In the genomic region with DNA sequence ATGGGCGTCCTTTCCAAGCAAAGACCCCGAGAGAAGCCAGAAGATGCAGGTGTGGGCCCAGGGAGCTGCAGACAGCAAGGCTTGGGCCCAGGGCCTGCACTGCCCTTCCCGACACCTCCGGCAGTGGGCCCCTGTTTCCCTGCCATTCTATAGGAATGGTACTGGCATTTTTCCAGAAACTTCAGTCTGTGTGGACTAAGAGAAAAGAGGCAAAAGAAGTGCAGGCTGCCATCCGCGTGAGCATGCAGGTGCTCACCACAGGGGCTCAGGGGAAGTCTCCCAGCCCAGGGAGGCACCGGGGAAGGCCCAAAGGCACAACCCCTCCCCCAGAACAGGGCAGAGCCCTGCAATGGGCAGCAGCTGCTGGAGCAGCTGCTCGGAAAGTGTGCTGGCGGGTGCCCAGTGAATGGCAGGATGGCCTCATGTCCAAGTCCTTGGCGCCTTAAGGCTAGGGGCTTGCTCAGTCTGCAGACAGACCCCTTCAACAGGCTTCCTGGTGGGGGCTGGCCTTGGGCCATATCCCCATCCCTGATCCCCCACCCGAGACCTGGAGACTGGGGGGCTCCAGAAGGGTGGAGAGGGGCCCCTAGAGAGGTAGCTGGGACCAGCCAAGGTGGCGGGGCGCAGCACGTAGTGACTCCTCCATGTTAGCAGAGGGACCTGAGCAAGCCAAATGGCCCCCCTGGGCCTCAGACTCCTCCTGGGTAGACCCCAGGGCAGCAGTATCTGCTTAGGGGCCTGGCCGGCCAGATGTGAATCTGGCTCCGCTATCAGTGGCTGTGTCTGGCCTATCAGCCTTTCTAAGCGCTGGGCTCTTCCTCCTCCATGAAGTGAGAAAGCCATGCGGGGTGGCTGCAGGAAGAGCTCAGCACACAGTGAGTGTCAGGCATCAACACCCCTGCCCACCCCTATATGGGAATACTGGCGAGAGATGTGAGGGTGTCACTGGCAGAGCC, we compare ENCODE assay signal across 13 cellular contexts. TPM values are rescaled to one million over a fixed set of nuclear protein-coding genes. Genes with fewer than 3 reads are reported as not detected.
DNase-seq lines count a peak whose midpoint lies in the region; ATAC-seq and TF ChIP-seq lines count a peak whose summit lies in the region.
"Had no signal": no experiment of that assay in that cellular context is flagged by ENCODE, and none has a peak within 500 bp of the region (broad histone marks: within the 10 kb centered on the region; RNA-seq: fewer than 3 reads in every experiment).

No MANE protein-coding gene starts in this region.

- no peaks in the 10 kb centered on the region for H4K20me1 ChIP-seq in PC-3 (ENCODE audit: low read length)

- H3K4me3 ChIP-seq in PC-3 (ENCODE audit: low read length) (no peak overlapping the region), neuronal stem cell (ENCODE audit: low read length in 2 of 2) (no peak overlapping the region)
- H3K4me3 ChIP-seq in CD8-positive, alpha-beta T cell (ENCODE audit: low read depth, low read length) = no peak overlapping the region
- H3K4me3 ChIP-seq: MG63, thyroid gland had no signal

- BruUV-seq in PC-3 (replicated peaks; lab: Mats Ljungman, UMichigan) = no TSS peak

- CTCF ChIA-PET in PC-3 (lab: Charles Lee) = interaction anchor here (0.5 to 1.0 kb wide), 6 partner anchors 49 to 153 kb away, joined by 3 to 7 read pairs (median 4); partner anchors contain the start of gene FHOD1
- CTCF ChIA-PET in CD8-positive, alpha-beta T cell (lab: Charles Lee) = interaction anchor here (0.6 to 1.6 kb wide), 9 partner anchors 12 to 147 kb away, joined by 3 to 8 read pairs (median 3); partner anchors contain the start of genes KCTD19 and LRRC36

- H3K18ac ChIP-seq in neuronal stem cell (ENCODE audit: low read length) = peak overlapping the region; percentile 85

- H3K9me3 ChIP-seq in PC-3 (ENCODE audit: low read length) (no peaks in the 10 kb centered on the region), neuronal stem cell (replicated peaks in 1 of 2; ENCODE audit: control insufficient read depth in 2 of 2, insufficient read depth in 1 of 2, low read depth in 1 of 2, low read length in 2 of 2) (no peaks in the 10 kb centered on the region)
- no peaks in the 10 kb centered on the region for H3K9me3 ChIP-seq in CD8-positive, alpha-beta T cell (ENCODE audit: low read length)
- H3K9me3 ChIP-seq: gastroesophageal sphincter, MG63, neutrophil, thyroid gland had no signal

- DNase-seq in DMS53 treated with DMSO at 0.1 percent for 48 hours (lab: John Stamatoyannopoulos, UW; ENCODE audit: unreplicated experiment) = peak; percentile 8
- DNase-seq in NCI-H1417 treated with DMSO at 0.1 percent for 48 hours (lab: John Stamatoyannopoulos, UW) = peak; percentile 38
- no peak for DNase-seq in PC-3
- no peak for DNase-seq in neuronal stem cell (ENCODE audit: low spot score)
- DNase-seq in EL = no peak
- no peak for DNase-seq in CD8-positive, alpha-beta T cell
- DNase-seq: MG63 had no signal

- no peak overlapping the region for H3K4me3 Mint-ChIP-seq in CD8-positive, alpha-beta T cell
- H3K4me3 Mint-ChIP-seq: activated CD4-positive, alpha-beta T cell treated with anti-CD3 and anti-CD28 coated beads, Interleukin-2, amount 10 ng/mL, durations not matched to agents 7 days and 5 days had no signal

- peaks cover 18% of the 10 kb centered on the region for H3K4me1 ChIP-seq in PC-3 (ENCODE audit: insufficient read depth, low read length)
- peaks cover 25 to 36% of the 10 kb centered on the region in 2 donors for H3K4me1 ChIP-seq in neuronal stem cell (ENCODE audit: control insufficient read depth in 2 of 2, insufficient read depth in 1 of 2, low read depth in 1 of 2, low read length in 2 of 2)
- peaks cover 2% of the 10 kb centered on the region for H3K4me1 ChIP-seq in CD8-positive, alpha-beta T cell (ENCODE audit: insufficient read depth, low read length)

- no CpG with 5 or more reads among the region's 19 CpGs for WGBS in neuronal stem cell (ENCODE audit: extremely low coverage in 2 of 2, insufficient read length in 2 of 2, insufficient replicate concordance in 1 of 2), 2 donors

- H3K27me3 Mint-ChIP-seq in CD8-positive, alpha-beta T cell (ENCODE audit: low read depth) = peaks cover 9% of the 10 kb centered on the region

- no peak overlapping the region for H4K8ac ChIP-seq in neuronal stem cell (ENCODE audit: low read depth, low read length)

- peaks cover 4% of the 10 kb centered on the region for H3K4me1 Mint-ChIP-seq in CD8-positive, alpha-beta T cell (ENCODE audit: low read depth)
- H3K4me1 Mint-ChIP-seq: activated CD4-positive, alpha-beta T cell treated with anti-CD3 and anti-CD28 coated beads, Interleukin-2, amount 10 ng/mL, durations not matched to agents 7 days and 5 days had no signal

- H2BK12ac ChIP-seq in neuronal stem cell (ENCODE audit: low read length) = peak overlapping the region; percentile 53

- no peak overlapping the region for H3K9ac ChIP-seq in PC-3 (ENCODE audit: low read length)
- H3K9ac ChIP-seq in neuronal stem cell (ENCODE audit: low read depth, low read length, poor library complexity) = peak overlapping the region; percentile 9

- H3K79me2 ChIP-seq in PC-3 (ENCODE audit: low read length) = no peaks in the 10 kb centered on the region

- H2BK120ac ChIP-seq in neuronal stem cell (ENCODE audit: low read depth, low read length) = no peak overlapping the region

- H2BK5ac ChIP-seq in neuronal stem cell (ENCODE audit: low read length) = no peak overlapping the region

- H3K36me3 ChIP-seq in PC-3 (ENCODE audit: low read depth, low read length) (no peaks in the 10 kb centered on the region), neuronal stem cell (replicated peaks in 1 of 2; ENCODE audit: control insufficient read depth in 2 of 2, insufficient read depth in 2 of 2, low read length in 2 of 2) (no peaks in the 10 kb centered on the region)
- no peaks in the 10 kb centered on the region for H3K36me3 ChIP-seq in CD8-positive, alpha-beta T cell (ENCODE audit: insufficient read depth, low read length)
- H3K36me3 ChIP-seq: MG63, neutrophil, thyroid gland had no signal

- no peaks in the 10 kb centered on the region for H3K9me2 ChIP-seq in PC-3 (replicated peaks; ENCODE audit: low read length)

- no peaks in the 10 kb centered on the region for H3K36me3 Mint-ChIP-seq in CD8-positive, alpha-beta T cell

- H3K27me3 ChIP-seq in PC-3 (ENCODE audit: low read length) (no peaks in the 10 kb centered on the region), neuronal stem cell (ENCODE audit: control insufficient read depth in 3 of 3, insufficient read depth in 3 of 3, low read depth in 1 of 3, low read length in 3 of 3) (peaks cover 2 to 8% (median 4%) of the 10 kb centered on the region in 3 experiments)
- peaks cover 5% of the 10 kb centered on the region for H3K27me3 ChIP-seq in CD8-positive, alpha-beta T cell (ENCODE audit: insufficient read depth, low read length)
- H3K27me3 ChIP-seq: gastroesophageal sphincter, MG63, thyroid gland had no signal

- H4K91ac ChIP-seq in neuronal stem cell (ENCODE audit: low read depth, low read length, poor library complexity) = no peak overlapping the region

- no peaks in the 10 kb centered on the region for H3K9me3 Mint-ChIP-seq in CD8-positive, alpha-beta T cell
- H3K9me3 Mint-ChIP-seq: activated CD4-positive, alpha-beta T cell treated with anti-CD3 and anti-CD28 coated beads, Interleukin-2, amount 10 ng/mL, durations not matched to agents 7 days and 5 days had no signal

- intact Hi-C loops in PC-3 (cut with micrococcal nuclease) = loop anchor here (10.0 kb wide), 1 partner anchor 55 kb away; no protein-coding TSS in a partner anchor
- intact Hi-C loops in CD8-positive, alpha-beta T cell (cut with DNase I, micrococcal nuclease) = loop anchor here in 1 of 2 experiments (1.0 to 5.0 kb wide), 2 partner anchors 121 to 423 kb away; partner anchors contain the start of gene PLEKHG4

- peak overlapping the region; percentile 8 for H3K23ac ChIP-seq in neuronal stem cell (ENCODE audit: low read depth, low read length, poor library complexity)

- H3K4ac ChIP-seq in neuronal stem cell (ENCODE audit: low read length) = no peak overlapping the region

- H2BK15ac ChIP-seq in neuronal stem cell (ENCODE audit: low read length) = peak overlapping the region; percentile 19

- ATAC-seq in PC-3 = no peak; the same call in 1 of the 2 replicates
- ATAC-seq in HG03108 (IDR thresholded peaks at IDR 0.05; ENCODE audit: unreplicated experiment) = no peak
- no peak for ATAC-seq in CD8-positive, alpha-beta T cell

- H3K4me2 ChIP-seq in PC-3 (ENCODE audit: low read length) (no peak overlapping the region), neuronal stem cell (ENCODE audit: insufficient read depth, low read length, poor library complexity, severe bottlenecking) (no peak overlapping the region)

- no peak overlapping the region for H3K27ac ChIP-seq in PC-3 (ENCODE audit: low read length)
- no peak overlapping the region for H3K27ac ChIP-seq in neuronal stem cell (replicated peaks; ENCODE audit: low read length)
- no peak overlapping the region for H3K27ac ChIP-seq in CD8-positive, alpha-beta T cell (ENCODE audit: low read depth, low read length)
- H3K27ac ChIP-seq: neutrophil, thyroid gland had no signal

- no peaks in the 10 kb centered on the region for H3K79me1 ChIP-seq in neuronal stem cell (ENCODE audit: low read depth, low read length)

- no peaks in the 10 kb centered on the region for H3F3A ChIP-seq in PC-3 (ENCODE audit: low read length, unreplicated experiment)

- H3K14ac ChIP-seq in neuronal stem cell (ENCODE audit: low read length) = no peak overlapping the region

- no peak overlapping the region for H2AFZ ChIP-seq in PC-3 (ENCODE audit: low read length)
- H2AFZ ChIP-seq in neuronal stem cell (ENCODE audit: low read length) = peak overlapping the region; percentile 77

- TF ChIP-seq CTCF in PC-3 (conservative IDR thresholded peaks at IDR 0.05; ENCODE audit: low read depth, low read length) = 0 out of 2 replicates have a peak, but pooled peaks have one; percentile 15
- TF ChIP-seq CTCF in CD8-positive, alpha-beta T cell (IDR thresholded peaks at IDR 0.05) = no peak

- POLR2A ChIA-PET in PC-3 (lab: Charles Lee; ENCODE audit: unreplicated experiment) = no interaction called here
- POLR2A ChIA-PET in CD8-positive, alpha-beta T cell (lab: Charles Lee) = no interaction called here

- peak overlapping the region; percentile 68 for H2AK5ac ChIP-seq in neuronal stem cell (ENCODE audit: low read depth, low read length)

- no peak overlapping the region for H3K27ac Mint-ChIP-seq in CD8-positive, alpha-beta T cell
- H3K27ac Mint-ChIP-seq: activated CD4-positive, alpha-beta T cell treated with anti-CD3 and anti-CD28 coated beads, Interleukin-2, amount 10 ng/mL, durations not matched to agents 7 days and 5 days had no signal

RNA-seq across cellular contexts. Expression of gene TPPP3, which starts 6.7 kb away (rescaled TPM):
- total RNA-seq in PC-3 (2014; rRNA removed) = not detected in 2 replicates
- polyA plus RNA-seq in neuronal stem cell (2013, experiment 1 of 2) = 20.8 TPM
- 19.8 TPM for polyA plus RNA-seq in neuronal stem cell (2013, experiment 2 of 2)
- total RNA-seq in CD8-positive, alpha-beta T cell = not detected
- total RNA-seq: activated CD4-positive, alpha-beta T cell treated with anti-CD3 and anti-CD28 coated beads, Interleukin-2, amount 10 ng/mL, durations not matched to agents 7 days and 5 days; bronchial epithelial cell had no signal

RNA-seq across cellular contexts. Expression of gene ZDHHC1, which starts 16.2 kb away (rescaled TPM):
- 4.8 and 5.1 TPM in 2 replicates for total RNA-seq in PC-3 (2014; rRNA removed)
- polyA plus RNA-seq in neuronal stem cell (2013, experiment 1 of 2) = 4.1 TPM
- 4.7 TPM for polyA plus RNA-seq in neuronal stem cell (2013, experiment 2 of 2)
- not detected for total RNA-seq in CD8-positive, alpha-beta T cell

RNA-seq across cellular contexts. Expression of gene HSD11B2, which starts 30.9 kb away (rescaled TPM):
- total RNA-seq in PC-3 (2014; rRNA removed) = 2.4 and 8.3 TPM in 2 replicates
- polyA plus RNA-seq in neuronal stem cell (2013, experiment 1 of 2) = 1.1 TPM
- polyA plus RNA-seq in neuronal stem cell (2013, experiment 2 of 2) = 0.78 TPM
- total RNA-seq in CD8-positive, alpha-beta T cell = not detected
- total RNA-seq: activated CD4-positive, alpha-beta T cell treated with anti-CD3 and anti-CD28 coated beads, Interleukin-2, amount 10 ng/mL, durations not matched to agents 7 days and 5 days had no signal

Comparison
In these comparisons a context has a peak if more than half of its experiments do, and no peak if none do; other contexts are left out.
1. DNase-seq: peak in DMS53 treated with DMSO at 0.1 percent for 48 hours (single experiment) and NCI-H1417 treated with DMSO at 0.1 percent for 48 hours (single experiment); none in PC-3 (single experiment), neuronal stem cell (single experiment), EL (single experiment) and CD8-positive, alpha-beta T cell (0 of 7).